Comparison of ENCODE assay signal across 9 cellular contexts in genomic region chr4:83618431-83618830, GRCh38.
DNase-seq lines count a peak whose midpoint lies in the region; ATAC-seq and TF ChIP-seq lines count a peak whose summit lies in the region.
"Had no signal": no experiment of that assay in that cellular context is flagged by ENCODE, and none has a peak within 500 bp of the region (broad histone marks: within the 10 kb centered on the region; RNA-seq: fewer than 3 reads in every experiment).

No MANE protein-coding gene starts in this region.

- TF ChIP-seq CTCF in heart left ventricle (IDR thresholded peaks at IDR 0.05) (no peak), suprapubic skin (IDR thresholded peaks at IDR 0.05) (no peak)

- no peaks in the 10 kb centered on the region for H3K27me3 ChIP-seq in adipocyte (replicated peaks; ENCODE audit: control insufficient read depth, insufficient read depth, low read length)
- H3K27me3 ChIP-seq in heart left ventricle: no peaks in the 10 kb centered on the region
- no peaks in the 10 kb centered on the region for H3K27me3 ChIP-seq in rectal smooth muscle tissue (ENCODE audit: control insufficient read depth, insufficient read depth, low read length)
- no peaks in the 10 kb centered on the region for H3K27me3 ChIP-seq in suprapubic skin

- H3K27ac ChIP-seq in heart left ventricle: peak overlapping the region; percentile 63 to 96 (median 86)
- H3K27ac ChIP-seq in rectal smooth muscle tissue (ENCODE audit: low read depth, low read length): peak overlapping the region; percentile 52
- H3K27ac ChIP-seq in suprapubic skin: no peak overlapping the region

- intact Hi-C loops in heart left ventricle (cut with DNase I): loop anchor here in 1 of 10 donors (5.0 kb wide), 1 partner anchor 81 kb away; the partner anchor contains the start of gene GPAT3

- H3K4me3 ChIP-seq in adipocyte (ENCODE audit: low read length): no peak overlapping the region
- no peak overlapping the region for H3K4me3 ChIP-seq in heart left ventricle
- H3K4me3 ChIP-seq in rectal smooth muscle tissue (ENCODE audit: low read length): no peak overlapping the region
- H3K4me3 ChIP-seq in suprapubic skin: no peak overlapping the region

- DNase-seq in GM04503 (ENCODE audit: low read depth) (peak; percentile 54), adipocyte (ENCODE audit: low read depth) (peak; percentile 69), heart left ventricle (peak in 4 of 5 donors; percentile 57 to 72 (median 66)), NOMO-1 treated with dmso at 0.1 percent for 144 hours (lab: John Stamatoyannopoulos, UW; ENCODE audit: unreplicated experiment) (no peak), G401 (ENCODE audit: low spot score) (no peak), suprapubic skin (ENCODE audit: low spot score in 2 of 2) (no peak)
- DNase-seq: activated naive CD8-positive, alpha-beta T cell treated with anti-CD3 and anti-CD28 coated beads, Interleukin-2, amount 10 ng/mL, durations not matched to agents 7 days and 5 days had no signal

- no peak for TF ChIP-seq EP300 in suprapubic skin (IDR thresholded peaks at IDR 0.05)

- ATAC-seq in heart left ventricle (peak; percentile 95 to 98 (median 96)), HG02870 (IDR thresholded peaks at IDR 0.05; ENCODE audit: unreplicated experiment) (no peak)

- H3K36me3 ChIP-seq in adipocyte (ENCODE audit: control insufficient read depth, insufficient read depth, low read length, severe bottlenecking) (no peaks in the 10 kb centered on the region), heart left ventricle (no peaks in the 10 kb centered on the region), rectal smooth muscle tissue (ENCODE audit: control insufficient read depth, insufficient read depth, low read length) (no peaks in the 10 kb centered on the region), suprapubic skin (no peaks in the 10 kb centered on the region)

- TF ChIP-seq POLR2A in heart left ventricle (IDR thresholded peaks at IDR 0.05): peak in 1 of 2 donors; percentile 24
- no peak for TF ChIP-seq POLR2A in suprapubic skin (IDR thresholded peaks at IDR 0.05)

- no peak overlapping the region for H3K9ac ChIP-seq in adipocyte (ENCODE audit: low read length)
- H3K9ac ChIP-seq in rectal smooth muscle tissue (ENCODE audit: low read length): no peak overlapping the region

- WGBS in heart left ventricle, 4 donors: 11 to 19% (median 11%) methylated on average over 4 of the region's 4 CpGs
- WGBS in suprapubic skin: 17% methylated on average over 4 of the region's 4 CpGs

- in situ Hi-C loops in G401 (cut with HindIII; ENCODE audit: low sequenced_read_pairs): no loop called here

- peaks cover 8% of the 10 kb centered on the region for H3K4me1 ChIP-seq in adipocyte (ENCODE audit: control insufficient read depth, insufficient read depth, low read length)
- peaks cover 0 to 35% (median 11%) of the 10 kb centered on the region in 12 donors for H3K4me1 ChIP-seq in heart left ventricle
- peaks cover 14% of the 10 kb centered on the region for H3K4me1 ChIP-seq in rectal smooth muscle tissue (ENCODE audit: control insufficient read depth, insufficient read depth, low read length)
- H3K4me1 ChIP-seq in suprapubic skin: no peaks in the 10 kb centered on the region

- peaks cover 25% of the 10 kb centered on the region for H3K9me3 ChIP-seq in adipocyte (ENCODE audit: control insufficient read depth, low read length)
- H3K9me3 ChIP-seq in heart left ventricle: peaks cover 0 to 33% (median 25%) of the 10 kb centered on the region in 12 donors
- H3K9me3 ChIP-seq in suprapubic skin: peaks cover 23% of the 10 kb centered on the region

Comparison
In these comparisons a context has a peak if more than half of its experiments do, and no peak if none do; other contexts are left out.
1. DNase-seq: peak in GM04503 (single experiment), adipocyte (single experiment) and heart left ventricle (4 of 5); none in NOMO-1 treated with dmso at 0.1 percent for 144 hours (single experiment), G401 (single experiment) and suprapubic skin (0 of 2).